2 cellular contexts compared by ENCODE assay signal in the genomic region with DNA sequence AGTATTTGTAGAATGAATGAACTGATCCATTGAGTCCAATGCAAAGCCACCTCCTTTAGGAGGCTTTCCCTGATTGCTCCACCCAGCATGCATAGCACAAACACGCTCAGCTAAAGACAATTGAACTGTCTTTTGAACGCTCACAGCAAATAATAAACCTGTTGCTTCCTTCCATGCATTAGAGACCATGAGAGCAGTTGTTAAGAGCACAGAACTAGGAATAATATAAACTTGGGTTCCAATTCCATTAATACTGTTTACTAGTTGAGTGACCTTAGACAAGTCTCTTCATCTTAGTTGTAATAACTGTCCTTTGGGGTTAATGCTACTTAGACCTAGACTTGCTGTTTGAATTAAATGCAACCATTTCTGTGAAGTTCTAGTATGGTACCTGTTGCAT.
TF ChIP-seq lines count a peak whose summit lies in the region.

No MANE protein-coding gene starts in this region.

TF ChIP-seq in IMR-90, 13 proteins besides CTCF, POLR2A, EP300 and RAD21:
- TF ChIP-seq SMC3 (IDR thresholded peaks at IDR 0.05; ENCODE audit: low read depth, low read length): no peak
- TF ChIP-seq ELK1 (IDR thresholded peaks at IDR 0.05; ENCODE audit: borderline replicate concordance, low read depth, low read length): no peak
- no peak for TF ChIP-seq MXI1 (IDR thresholded peaks at IDR 0.05; ENCODE audit: borderline replicate concordance, low read depth, low read length)
- TF ChIP-seq RCOR1 (IDR thresholded peaks at IDR 0.05; ENCODE audit: insufficient replicate concordance, low read length): no peak
- TF ChIP-seq NFE2L2 (IDR thresholded peaks at IDR 0.05; ENCODE audit: low read depth, low read length): no peak

TF ChIP-seq in K562, 482 proteins besides CTCF, POLR2A, EP300 and RAD21:
- TF ChIP-seq ZFP36 (IDR thresholded peaks at IDR 0.05; ENCODE audit: low read depth, low read length, partially characterized antibody) (peak; percentile 68), MTA3 (IDR thresholded peaks at IDR 0.05; ENCODE audit: borderline replicate concordance) (no peak)
TF ChIP-seq in K562: peak in this region for 1.
